In genomic region chr2:23836505-23836904, GRCh38 we compare ENCODE assay signal across 1 cellular context.
TF ChIP-seq lines count a peak whose summit lies in the region.

No MANE protein-coding gene starts in this region.

TF ChIP-seq in HepG2, 621 proteins besides CTCF, POLR2A, EP300 and RAD21 (continued from another document):
- TF ChIP-seq HOXD1 (CRISPR knock-in tag; IDR thresholded peaks at IDR 0.05) (no peak), ZNF775 (CRISPR knock-in tag; IDR thresholded peaks at IDR 0.05; ENCODE audit: borderline replicate concordance) (no peak), MEIS1 (CRISPR knock-in tag; IDR thresholded peaks at IDR 0.05; ENCODE audit: borderline replicate concordance) (no peak), KLF13 (CRISPR knock-in tag; IDR thresholded peaks at IDR 0.05) (no peak), ZNF343 (CRISPR knock-in tag; IDR thresholded peaks at IDR 0.05) (no peak)
TF ChIP-seq in HepG2: peak in this region for 0.
